In the genomic region with DNA sequence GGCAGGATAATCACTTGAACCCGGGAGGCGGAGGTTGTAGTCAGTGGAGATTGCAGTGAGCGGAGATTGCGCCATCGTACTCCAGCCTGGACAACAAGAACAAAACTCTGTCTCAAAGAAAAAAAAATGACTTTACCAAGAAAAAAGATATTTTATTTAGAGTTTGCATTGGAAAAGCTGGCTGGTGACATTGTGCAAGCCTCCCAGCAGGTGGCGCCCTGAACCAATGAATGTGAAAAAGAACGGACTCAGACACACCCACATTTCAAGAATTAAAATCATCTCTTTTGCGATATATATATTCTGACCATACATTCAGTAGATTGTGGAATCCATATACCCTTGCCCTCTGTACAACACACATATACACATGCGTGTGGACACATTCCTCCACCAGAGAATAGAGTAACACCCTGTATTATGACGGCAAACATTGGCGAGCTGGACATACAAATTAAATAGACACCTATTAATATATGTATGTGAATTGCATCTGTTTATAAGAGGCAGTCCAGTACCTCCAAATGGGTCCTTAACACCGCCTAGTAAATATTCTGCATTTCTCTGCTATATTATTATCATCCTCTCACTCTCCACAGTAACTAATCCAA, we compare ENCODE assay signal across 8 cellular contexts. TPM values are rescaled to one million over a fixed set of nuclear protein-coding genes. Genes with fewer than 3 reads are reported as not detected.
DNase-seq lines count a peak whose midpoint lies in the region; ATAC-seq and FAIRE-seq lines count a peak whose summit lies in the region.

No MANE protein-coding gene starts in this region.

- ATAC-seq in HG03457 (IDR thresholded peaks at IDR 0.05; ENCODE audit: unreplicated experiment) = no peak

- FAIRE-seq in endometrium (lab: Jason Lieb, UNC) = peak; percentile 26

- DNase-seq in C1 segment of cervical spinal cord (lab: John Stamatoyannopoulos, UW) = peak in 9 of 14 donors; percentile 2 to 42 (median 16)
- DNase-seq in H4 (ENCODE audit: low spot score) = peak; percentile 41
- peak; percentile 29 for DNase-seq in NCI-H82 treated with DMSO at 0.1 percent for 48 hours (lab: John Stamatoyannopoulos, UW; ENCODE audit: unreplicated experiment)
- DNase-seq in activated CD8-positive, alpha-beta memory T cell treated with anti-CD3 and anti-CD28 coated beads for 24 hours = peak; percentile 86
- peak; percentile 37 for DNase-seq in midbrain (lab: John Stamatoyannopoulos, UW)
- DNase-seq in stimulated activated CD8-positive, alpha-beta memory T cell treated with anti-CD3 and anti-CD28 coated beads, Interleukin-4, amount 100 ng/mL, for 24 hours (ENCODE audit: low read depth) = peak; percentile 57

RNA-seq across cellular contexts. Expression of gene CADM3, which starts 39.0 kb away (rescaled TPM):
- 6.4 and 10.1 TPM in 2 replicates for total RNA-seq in H4 (2014; rRNA removed; shearing (Covaris generic))

RNA-seq across cellular contexts. Expression of gene AIM2, which starts 55.8 kb away (rescaled TPM):
- total RNA-seq in H4 (2014; rRNA removed; shearing (Covaris generic)) = 39.5 and 42.8 TPM in 2 replicates

Comparison
In these comparisons a context has a peak if more than half of its experiments do, and no peak if none do; other contexts are left out.
1. DNase-seq: peak in every context shown above with its lines; median percentile 86 in activated CD8-positive, alpha-beta memory T cell treated with anti-CD3 and anti-CD28 coated beads for 24 hours; 57 in stimulated activated CD8-positive, alpha-beta memory T cell treated with anti-CD3 and anti-CD28 coated beads, Interleukin-4, amount 100 ng/mL, for 24 hours; 41 in H4; 37 in midbrain; 29 in NCI-H82 treated with DMSO at 0.1 percent for 48 hours; 16 in C1 segment of cervical spinal cord.